8 cellular contexts compared by ENCODE assay signal in the genomic region with DNA sequence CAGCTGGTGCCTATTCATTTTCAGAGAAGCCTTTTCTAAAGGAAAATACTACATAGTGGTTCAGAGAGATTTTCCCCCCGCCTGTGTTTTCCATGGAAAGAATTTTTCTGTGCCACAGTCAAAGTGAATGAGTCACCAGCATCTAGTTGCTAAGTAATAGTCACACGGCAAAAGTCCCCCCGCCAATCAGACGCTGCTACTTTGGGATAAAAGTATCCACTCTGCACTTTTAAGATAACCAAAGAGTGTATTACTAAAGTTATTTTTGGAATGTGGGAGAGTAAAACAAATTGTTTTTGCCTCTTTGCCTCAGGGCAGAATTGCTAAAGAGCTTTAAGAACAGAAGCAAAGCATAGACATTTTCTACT. TPM values are rescaled to one million over a fixed set of nuclear protein-coding genes. Genes with fewer than 3 reads are reported as not detected.
DNase-seq lines count a peak whose midpoint lies in the region; ATAC-seq and TF ChIP-seq lines count a peak whose summit lies in the region.

No MANE protein-coding gene starts in this region.

- H3K27me3 Mint-ChIP-seq in activated CD4-positive, alpha-beta T cell treated with anti-CD3 and anti-CD28 coated beads for 36 hours = peaks cover 42% of the 10 kb centered on the region

- no peak for ATAC-seq in activated CD4-positive, alpha-beta T cell treated with anti-CD3 and anti-CD28 coated beads for 36 hours
- ATAC-seq in right lobe of liver (peak in 1 of 4 donors; percentile 35), HG02642 (IDR thresholded peaks at IDR 0.05; ENCODE audit: poor library complexity, unreplicated experiment) (no peak), HG03378 (IDR thresholded peaks at IDR 0.05; ENCODE audit: unreplicated experiment) (no peak)

- no peaks in the 10 kb centered on the region for H3K36me3 ChIP-seq in right lobe of liver
- no peaks in the 10 kb centered on the region for H3K36me3 ChIP-seq in vagina

- peak; percentile 11 for DNase-seq in activated CD4-positive, alpha-beta T cell treated with anti-CD3 and anti-CD28 coated beads for 36 hours
- no peak for DNase-seq in activated CD4-positive, alpha-beta T cell treated with anti-CD3 and anti-CD28 coated beads, Interleukin-2, amount 50 U/mL, for 48 hours
- DNase-seq in choroid plexus epithelial cell (ENCODE audit: low read depth) (peak; percentile 89), right lobe of liver (peak in 1 of 3 donors; percentile 43), vagina (ENCODE audit: extremely low spot score in 2 of 2) (no peak), MV-4-11 (lab: John Stamatoyannopoulos, UW) (no peak)

- 5% methylated on average over 4 of the region's 4 CpGs for WGBS in right lobe of liver (ENCODE audit: insufficient coverage, low coverage, low lambda C conversion rate, missing lambda C conversion rate)

- peaks cover 0 to 32% (median under 1%) of the 10 kb centered on the region in 4 donors for H3K4me1 ChIP-seq in right lobe of liver
- peaks cover 46% of the 10 kb centered on the region for H3K4me1 ChIP-seq in vagina

- CTCF ChIA-PET in activated CD4-positive, alpha-beta T cell treated with anti-CD3 and anti-CD28 coated beads for 36 hours (lab: Charles Lee) = interaction anchor here (1.0 to 1.1 kb wide), 2 partner anchors 34 to 60 kb away, joined by 3 read pairs; no protein-coding TSS in a partner anchor

- H3K36me3 Mint-ChIP-seq in activated CD4-positive, alpha-beta T cell treated with anti-CD3 and anti-CD28 coated beads for 36 hours (ENCODE audit: low read depth) = no peaks in the 10 kb centered on the region

- H3K4me3 ChIP-seq in choroid plexus epithelial cell (ENCODE audit: low read depth, low read length) (no peak overlapping the region), right lobe of liver (no peak overlapping the region), vagina (no peak overlapping the region)

- no peak for TF ChIP-seq POLR2A in right lobe of liver (IDR thresholded peaks at IDR 0.05)
- TF ChIP-seq POLR2A in vagina (IDR thresholded peaks at IDR 0.05) = no peak

- TF ChIP-seq CTCF in choroid plexus epithelial cell (conservative IDR thresholded peaks at IDR 0.05; ENCODE audit: low read depth, low read length) (no peak), right lobe of liver (IDR thresholded peaks at IDR 0.05) (no peak), vagina (IDR thresholded peaks at IDR 0.05) (no peak)

- H3K9me3 ChIP-seq in right lobe of liver (no peaks in the 10 kb centered on the region), vagina (no peaks in the 10 kb centered on the region)

- H3K9me3 Mint-ChIP-seq in activated CD4-positive, alpha-beta T cell treated with anti-CD3 and anti-CD28 coated beads for 36 hours (ENCODE audit: low read depth) = no peaks in the 10 kb centered on the region

- H3K4me3 Mint-ChIP-seq in activated CD4-positive, alpha-beta T cell treated with anti-CD3 and anti-CD28 coated beads for 36 hours = no peak overlapping the region

- peaks cover 22% of the 10 kb centered on the region for H3K4me1 Mint-ChIP-seq in activated CD4-positive, alpha-beta T cell treated with anti-CD3 and anti-CD28 coated beads for 36 hours

- H3K27ac Mint-ChIP-seq in activated CD4-positive, alpha-beta T cell treated with anti-CD3 and anti-CD28 coated beads for 36 hours = no peak overlapping the region

- intact Hi-C loops in activated CD4-positive, alpha-beta T cell treated with anti-CD3 and anti-CD28 coated beads for 36 hours (cut with DNase I, micrococcal nuclease) = no loop called here
- intact Hi-C loops in right lobe of liver (cut with DNase I) (no loop called here), vagina (cut with DNase I) (no loop called here)

- POLR2A ChIA-PET in activated CD4-positive, alpha-beta T cell treated with anti-CD3 and anti-CD28 coated beads for 36 hours (lab: Charles Lee) = no interaction called here

- H3K27me3 ChIP-seq in right lobe of liver = no peaks in the 10 kb centered on the region
- no peaks in the 10 kb centered on the region for H3K27me3 ChIP-seq in vagina

- H3K27ac ChIP-seq in right lobe of liver (peak overlapping the region; percentile 7 to 55 (median 22)), vagina (peak overlapping the region; percentile 64)

RNA-seq across cellular contexts. Expression of gene ABLIM1, which starts 23.5 kb away (rescaled TPM):
- total RNA-seq in activated CD4-positive, alpha-beta T cell treated with anti-CD3 and anti-CD28 coated beads for 36 hours = 100 to 1,000 TPM; 152 to 166 TPM
- total RNA-seq in right lobe of liver = 10 to 100 TPM; 38.8 to 76.5 (median 50.6) TPM
- total RNA-seq in vagina = 176 TPM

Comparison
In these comparisons a context has a peak if more than half of its experiments do, and no peak if none do; other contexts are left out.
1. DNase-seq: peak in activated CD4-positive, alpha-beta T cell treated with anti-CD3 and anti-CD28 coated beads for 36 hours (single experiment) and choroid plexus epithelial cell (single experiment); none in activated CD4-positive, alpha-beta T cell treated with anti-CD3 and anti-CD28 coated beads, Interleukin-2, amount 50 U/mL, for 48 hours (0 of 2), vagina (0 of 2) and MV-4-11 (single experiment).